Comparison of ENCODE assay signal across 8 cellular contexts in genomic region chr22:31083923-31084810, GRCh38. TPM values are rescaled to one million over a fixed set of nuclear protein-coding genes. Genes with fewer than 3 reads are reported as not detected.
DNase-seq lines count a peak whose midpoint lies in the region; ATAC-seq, FAIRE-seq and TF ChIP-seq lines count a peak whose summit lies in the region.

No MANE protein-coding gene starts in this region.

- H3K27me3 ChIP-seq in Loucy (ENCODE audit: insufficient read depth, low read length, poor library complexity, severe bottlenecking) (no peaks in the 10 kb centered on the region), aorta (ENCODE audit: control insufficient read depth in 1 of 2, insufficient read depth in 2 of 2, low read length in 1 of 2) (no peaks in the 10 kb centered on the region)

- H3K36me3 ChIP-seq in Loucy (ENCODE audit: insufficient read depth, low read length) (peaks cover 13% of the 10 kb centered on the region; the same call in 1 of the 2 replicates), mesodermal cell (ENCODE audit: control insufficient read depth, insufficient read depth, low read length) (peaks cover 28% of the 10 kb centered on the region), aorta (ENCODE audit: control insufficient read depth in 1 of 2, insufficient read depth in 2 of 2, low read length in 1 of 2) (peaks cover 4 to 5% of the 10 kb centered on the region in 2 donors)

- H3K79me2 ChIP-seq in Loucy (ENCODE audit: insufficient read depth, low read length), result peaks cover 48% of the 10 kb centered on the region

- TF ChIP-seq POLR2A in GM12891 (IDR thresholded peaks at IDR 0.05; ENCODE audit: low read depth, low read length), result no peak

- H3K9me2 ChIP-seq in Loucy (replicated peaks; ENCODE audit: low read depth, low read length), result no peaks in the 10 kb centered on the region

- H4K20me1 ChIP-seq in Loucy (ENCODE audit: insufficient read depth, low read length, poor library complexity, severe bottlenecking), result peaks cover 18% of the 10 kb centered on the region

- H3K4me3 ChIP-seq in Loucy (ENCODE audit: low read length, poor library complexity, severe bottlenecking) (peak overlapping the region; percentile 98), cardiac fibroblast (replicated peaks in 1 of 2; ENCODE audit: low read depth in 2 of 2, low read length in 2 of 2) (peak overlapping the region; percentile 75 to 90), mesodermal cell (ENCODE audit: extremely low read depth, insufficient read depth, low read length, poor library complexity, severe bottlenecking) (peak overlapping the region; percentile 40), aorta (ENCODE audit: low read length in 2 of 2) (peak overlapping the region; percentile 87 to 89)

- 28 to 38% methylated on average over 11 to 16 of the region's 18 CpGs for WGBS in mesodermal cell (ENCODE audit: insufficient coverage in 2 of 2), 2 experiments
- WGBS in aorta, 2 donors, result 2 to 3% methylated on average over 18 of the region's 18 CpGs

- peak overlapping the region; percentile 99 for H2AFZ ChIP-seq in Loucy (ENCODE audit: low read length)

- no peak for TF ChIP-seq CTCF in Loucy (conservative IDR thresholded peaks at IDR 0.05; ENCODE audit: low read length)
- TF ChIP-seq CTCF in cardiac fibroblast (IDR thresholded peaks at IDR 0.05; ENCODE audit: low read depth, low read length), result no peak

- H3K4me2 ChIP-seq in Loucy (ENCODE audit: low read depth, low read length, poor library complexity, severe bottlenecking), result peak overlapping the region; percentile 91

- FAIRE-seq in GM12891 (lab: Jason Lieb, UNC), result peak; percentile 47

- DNase-seq in GM12891 (ENCODE audit: insufficient read length, low spot score) (peak; percentile 33), cardiac fibroblast (ENCODE audit: low read depth in 2 of 2) (no peak), aorta (no peak), NCI-H146 (lab: John Stamatoyannopoulos, UW) (no peak)

- intact Hi-C loops in aorta (cut with DNase I), result loop anchor here (1.0 to 10.0 kb wide), 6 partner anchors 39 to 449 kb away; partner anchors contain the start of genes MORC2 (in 2 of the 2), TUG1 (in 2 of the 2) and SLC35E4 (in 1 of the 2)

- H3K27ac ChIP-seq in mesodermal cell (ENCODE audit: low read depth, low read length, severe bottlenecking), result peak overlapping the region; percentile 79
- H3K27ac ChIP-seq in aorta (ENCODE audit: low read depth in 1 of 2, low read length in 2 of 2), result peak overlapping the region; percentile 23 to 85

- peaks cover 32% of the 10 kb centered on the region for H3K4me1 ChIP-seq in Loucy (ENCODE audit: insufficient read depth, low read length, poor library complexity, severe bottlenecking)
- peaks cover 24% of the 10 kb centered on the region for H3K4me1 ChIP-seq in mesodermal cell (ENCODE audit: control insufficient read depth, insufficient read depth, low read length, poor library complexity, severe bottlenecking)
- no peaks in the 10 kb centered on the region for H3K4me1 ChIP-seq in aorta (ENCODE audit: control insufficient read depth in 1 of 2, insufficient read depth in 2 of 2, low read length in 2 of 2)

- peak overlapping the region; percentile 93 for H3K9ac ChIP-seq in Loucy (ENCODE audit: low read depth, low read length, poor library complexity, severe bottlenecking)

- H3K9me3 ChIP-seq in Loucy (ENCODE audit: insufficient read depth, low read depth, low read length), result no peaks in the 10 kb centered on the region
- no peaks in the 10 kb centered on the region for H3K9me3 ChIP-seq in mesodermal cell (ENCODE audit: control insufficient read depth, low read length)
- no peaks in the 10 kb centered on the region for H3K9me3 ChIP-seq in aorta (ENCODE audit: control insufficient read depth, low read length)

- no peak for ATAC-seq in aorta (ENCODE audit: low FRiP score)
- no peak for ATAC-seq in GM18873 (IDR thresholded peaks at IDR 0.05; ENCODE audit: low FRiP score, unreplicated experiment)
- ATAC-seq in esophagus mucosa, result no peak

- H3F3A ChIP-seq in Loucy (ENCODE audit: low read depth), result no peaks in the 10 kb centered on the region

TF ChIP-seq in GM12891, 5 proteins besides CTCF, POLR2A, EP300 and RAD21:
- TF ChIP-seq SPI1 (IDR thresholded peaks at IDR 0.05; ENCODE audit: low read depth, low read length), result peak; percentile 68
- peak; percentile 35; the same call in 1 of the 2 replicates for TF ChIP-seq POU2F2 (IDR thresholded peaks at IDR 0.05; ENCODE audit: low read depth, low read length)
- no peak for TF ChIP-seq TAF1 (IDR thresholded peaks at IDR 0.05; ENCODE audit: low read depth, low read length)
- TF ChIP-seq PAX5 (IDR thresholded peaks at IDR 0.05; ENCODE audit: insufficient read depth, low read length, severe bottlenecking), result no peak

RNA-seq across cellular contexts. Expression of gene SMTN, which starts 3.0 kb away (rescaled TPM):
- 5.0 TPM for polyA plus RNA-seq in GM12891 (2012; ENCODE audit: low read depth, missing spikeins)
- 77.2 TPM for polyA plus RNA-seq in mesodermal cell (2013, experiment 1 of 2)
- 67.7 TPM for polyA plus RNA-seq in mesodermal cell (2013, experiment 2 of 2)
- total RNA-seq in aorta (1,000 to 10,000 TPM in 1 of 2 donors, 100 to 1,000 TPM in 1; 588 to 1,240 TPM), esophagus mucosa (21.1 TPM)
- 100 to 1,000 TPM in 1 of 2 donors, 10 to 100 TPM in 1; 97.7 to 554 TPM for polyA plus RNA-seq in aorta

RNA-seq across cellular contexts. Expression of gene SELENOM, which starts 23.2 kb away (rescaled TPM):
- 8.5 TPM for polyA plus RNA-seq in GM12891 (2012; ENCODE audit: low read depth, missing spikeins)
- polyA plus RNA-seq in mesodermal cell (2013, experiment 1 of 2), result 78.1 TPM
- 61.7 TPM for polyA plus RNA-seq in mesodermal cell (2013, experiment 2 of 2)
- total RNA-seq in aorta (100 to 1,000 TPM; 368 to 526 TPM), esophagus mucosa (13.7 TPM)
- polyA plus RNA-seq in aorta, result 1,000 to 10,000 TPM in 1 of 2 donors, 100 to 1,000 TPM in 1; 806 to 1,228 TPM

RNA-seq across cellular contexts. Expression of gene INPP5J, which starts 38.6 kb away (rescaled TPM):
- polyA plus RNA-seq in GM12891 (2012; ENCODE audit: low read depth, missing spikeins), result 0.04 TPM
- 4.0 TPM for polyA plus RNA-seq in mesodermal cell (2013, experiment 1 of 2)
- polyA plus RNA-seq in mesodermal cell (2013, experiment 2 of 2), result 4.2 TPM
- total RNA-seq in aorta (1 to 10 TPM; 2.4 to 3.3 TPM), esophagus mucosa (1.5 TPM)
- polyA plus RNA-seq in aorta, result 1 to 10 TPM; 7.6 to 8.3 TPM

RNA-seq across cellular contexts. Expression of gene PLA2G3, which starts 56.1 kb away (rescaled TPM):
- not detected for polyA plus RNA-seq in GM12891 (2012; ENCODE audit: low read depth, missing spikeins)
- polyA plus RNA-seq in mesodermal cell (2013, experiment 1 of 2), result 4.0 TPM
- polyA plus RNA-seq in mesodermal cell (2013, experiment 2 of 2), result 3.5 TPM
- not detected for total RNA-seq in aorta
- polyA plus RNA-seq in aorta, result under 1 TPM in 1 of 2 donors, not detected in 1; 0.33 TPM
- 19.4 TPM for total RNA-seq in esophagus mucosa

Comparison
In these comparisons a context has a peak if more than half of its experiments do, and no peak if none do; other contexts are left out.
1. H3K4me3 ChIP-seq: peak in every context shown above with its lines; median percentile 98 in Loucy; 88 in aorta; 82 in cardiac fibroblast; 40 in mesodermal cell.
2. RNA of gene SMTN, which starts 3.0 kb away (total RNA-seq): 588 to 1,240 TPM in aorta; 21.1 TPM in esophagus mucosa (single experiment); every median in the first group is over 10 times any median in the second.
3. RNA of gene SELENOM, which starts 23.2 kb away (total RNA-seq): 368 to 526 TPM in aorta; 13.7 TPM in esophagus mucosa (single experiment); every median in the first group is over 10 times any median in the second.